ENCODE assay signal across 26 cellular contexts in the genomic region with DNA sequence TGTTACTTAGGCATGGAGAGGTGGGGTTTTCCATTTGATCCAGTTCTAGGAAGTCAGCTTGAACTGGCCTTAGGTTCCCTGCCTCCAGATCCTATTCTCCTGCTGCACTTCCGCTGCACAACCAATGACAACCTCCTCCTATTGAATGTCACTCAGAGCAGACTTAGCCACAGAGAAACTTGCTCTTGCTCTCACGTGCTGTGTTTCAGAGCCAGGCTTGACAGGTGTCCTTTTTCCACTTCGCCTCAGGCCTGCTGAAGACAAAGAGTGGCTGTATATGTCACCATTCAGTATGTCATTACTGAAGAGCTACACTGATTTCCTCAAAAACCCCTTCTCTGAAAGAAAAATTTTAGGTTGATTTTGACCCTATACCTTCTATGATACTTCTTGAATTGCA.
"Had no signal": no experiment of that assay in that cellular context is flagged by ENCODE, and none has a peak within 500 bp of the region (broad histone marks: within the 10 kb centered on the region; RNA-seq: fewer than 3 reads in every experiment).

No MANE protein-coding gene starts in this region.

- H3K27me3 ChIP-seq: dorsolateral prefrontal cortex, gastroesophageal sphincter, stomach, thyroid gland, upper lobe of right lung had no signal

- H3K27me3 Mint-ChIP-seq: activated B cell treated with CpG ODN at 0.5 μM for 24 hours; activated CD8-positive, alpha-beta T cell treated with anti-CD3 and anti-CD28 coated beads for 36 hours; activated T-helper 17 cell treated with anti-CD3 and anti-CD28 coated beads, Interleukin-2, amount 50 U/mL, for 72 hours; naive thymus-derived CD4-positive, alpha-beta T cell; stimulated activated naive B cell treated with anti-CD40 and anti-IgM and Interleukin-4, amounts not matched to agents 10 μg/mL and 1 μg/mL and 100 μg/mL, for 72 hours had no signal

- H3K27ac ChIP-seq: coronary artery, dorsolateral prefrontal cortex, gastroesophageal sphincter, stomach, thyroid gland, upper lobe of right lung had no signal

- H3K27ac Mint-ChIP-seq: activated B cell treated with CpG ODN at 0.5 μM for 24 hours; activated CD8-positive, alpha-beta T cell treated with anti-CD3 and anti-CD28 coated beads for 36 hours; activated naive CD4-positive, alpha-beta T cell treated with anti-CD3 and anti-CD28 coated beads, Interleukin-2, amount 50 U/mL, for 72 hours; activated T-helper 17 cell treated with anti-CD3 and anti-CD28 coated beads, Interleukin-2, amount 50 U/mL, for 72 hours; immature natural killer cell; mesothelial cell of epicardium; naive thymus-derived CD4-positive, alpha-beta T cell; stimulated activated naive B cell treated with anti-CD40 and anti-IgM and Interleukin-4, amounts not matched to agents 10 μg/mL and 1 μg/mL and 100 μg/mL, for 72 hours; T-helper 2 cell treated with Interferon-gamma antibody and Interleukin-4, amounts not matched to agents 5 μg/mL and 100 μg/mL, for 36 hours had no signal

- ATAC-seq: activated CD8-positive, alpha-beta T cell treated with anti-CD3 and anti-CD28 coated beads for 36 hours; activated naive CD4-positive, alpha-beta T cell treated with anti-CD3 and anti-CD28 coated beads, Interleukin-2, amount 50 U/mL, for 72 hours; activated T-cell treated with anti-CD3 and anti-CD28 coated beads, Interleukin-2, amount 50 U/mL, for 4 hours; activated T-helper 17 cell treated with anti-CD3 and anti-CD28 coated beads, Interleukin-2, amount 50 U/mL, for 72 hours; gastroesophageal sphincter; left colon; naive thymus-derived CD4-positive, alpha-beta T cell; right cardiac atrium; stimulated activated naive B cell treated with anti-CD40 and anti-IgM and Interleukin-4, amounts not matched to agents 10 μg/mL and 1 μg/mL and 100 μg/mL, for 72 hours; upper lobe of right lung had no signal

- H3K4me1 ChIP-seq: gastroesophageal sphincter, stomach, thyroid gland, upper lobe of right lung had no signal

- H3K4me1 Mint-ChIP-seq: activated B cell treated with CpG ODN at 0.5 μM for 24 hours; activated T-helper 17 cell treated with anti-CD3 and anti-CD28 coated beads, Interleukin-2, amount 50 U/mL, for 72 hours; immature natural killer cell; mesothelial cell of epicardium; naive thymus-derived CD4-positive, alpha-beta T cell; stimulated activated naive B cell treated with anti-CD40 and anti-IgM and Interleukin-4, amounts not matched to agents 10 μg/mL and 1 μg/mL and 100 μg/mL, for 72 hours had no signal

- H3K36me3 ChIP-seq: gastroesophageal sphincter, stomach, thyroid gland, upper lobe of right lung had no signal

- H3K9me3 ChIP-seq: thyroid gland, upper lobe of right lung had no signal

- H3K4me3 Mint-ChIP-seq: activated B cell treated with CpG ODN at 0.5 μM for 24 hours; activated CD8-positive, alpha-beta T cell treated with anti-CD3 and anti-CD28 coated beads for 36 hours; activated T-cell treated with anti-CD3 and anti-CD28 coated beads, Interleukin-2, amount 50 U/mL, for 4 hours; activated T-helper 17 cell treated with anti-CD3 and anti-CD28 coated beads, Interleukin-2, amount 50 U/mL, for 72 hours; immature natural killer cell; mesothelial cell of epicardium; naive thymus-derived CD4-positive, alpha-beta T cell; neural crest cell; stimulated activated naive B cell treated with anti-CD40 and anti-IgM and Interleukin-4, amounts not matched to agents 10 μg/mL and 1 μg/mL and 100 μg/mL, for 72 hours; T-helper 2 cell treated with Interferon-gamma antibody and Interleukin-4, amounts not matched to agents 5 μg/mL and 100 μg/mL, for 36 hours had no signal

- H3K36me3 Mint-ChIP-seq: activated naive CD4-positive, alpha-beta T cell treated with anti-CD3 and anti-CD28 coated beads, Interleukin-2, amount 50 U/mL, for 72 hours; immature natural killer cell; mesothelial cell of epicardium; naive thymus-derived CD4-positive, alpha-beta T cell; stimulated activated naive B cell treated with anti-CD40 and anti-IgM and Interleukin-4, amounts not matched to agents 10 μg/mL and 1 μg/mL and 100 μg/mL, for 72 hours had no signal

- H3K9me3 Mint-ChIP-seq: activated CD8-positive, alpha-beta T cell treated with anti-CD3 and anti-CD28 coated beads for 36 hours; activated T-cell treated with anti-CD3 and anti-CD28 coated beads, Interleukin-2, amount 50 U/mL, for 4 hours; activated T-helper 17 cell treated with anti-CD3 and anti-CD28 coated beads, Interleukin-2, amount 50 U/mL, for 72 hours had no signal

- DNase-seq: activated B cell treated with CpG ODN at 0.5 μM for 24 hours; activated CD4-positive, alpha-beta T cell treated with anti-CD3 and anti-CD28 coated beads, Interleukin-2, amount 50 U/mL, for 1 hour; activated CD8-positive, alpha-beta T cell treated with anti-CD3 and anti-CD28 coated beads for 36 hours; activated gamma-delta T cell treated with Interleukin-2 at 50 U/mL for 16 hours; activated T-cell treated with anti-CD3 and anti-CD28 coated beads, Interleukin-2, amount 50 U/mL, for 4 hours; dorsolateral prefrontal cortex; hippocampal formation; immature natural killer cell; kidney; left colon; mammary epithelial cell; naive thymus-derived CD4-positive, alpha-beta T cell; right cardiac atrium; stimulated activated CD4-positive, alpha-beta T cell treated with anti-CD3 and anti-CD28 coated beads, Interleukin-15, amount 100 ng/mL, for 24 hours; stimulated activated CD4-positive, alpha-beta T cell treated with anti-CD3 and anti-CD28 coated beads, Interleukin-2, amount 100 ng/mL, for 24 hours; stimulated activated naive B cell treated with anti-CD40 and anti-IgM and Interleukin-4, amounts not matched to agents 10 μg/mL and 1 μg/mL and 100 μg/mL, for 72 hours; stomach; upper lobe of right lung had no signal

- H3K4me3 ChIP-seq: coronary artery, dorsolateral prefrontal cortex, gastroesophageal sphincter, stomach, thyroid gland, upper lobe of right lung had no signal
